32 cellular contexts compared by ENCODE assay signal in the genomic region with DNA sequence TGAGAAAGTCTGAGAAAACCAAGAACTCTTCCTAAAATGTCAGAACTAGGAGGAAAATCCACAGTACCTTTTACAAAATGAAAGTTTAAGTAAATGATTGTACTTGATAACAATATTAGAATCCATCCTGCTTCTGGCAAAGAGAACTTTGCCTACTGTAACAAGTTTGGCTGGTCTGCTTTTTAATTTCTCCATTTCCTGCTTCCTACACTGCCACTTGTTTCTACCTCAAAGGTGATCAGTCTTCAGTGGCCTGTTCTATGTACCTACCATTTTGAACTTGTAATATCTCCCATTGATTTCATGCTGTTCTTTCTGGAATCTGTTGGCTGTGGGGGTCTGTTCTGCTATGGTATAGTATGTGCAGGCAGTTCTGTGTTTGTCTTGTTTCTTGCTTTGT.
"Had no signal": no experiment of that assay in that cellular context is flagged by ENCODE, and none has a peak within 500 bp of the region (broad histone marks: within the 10 kb centered on the region; RNA-seq: fewer than 3 reads in every experiment).

No MANE protein-coding gene starts in this region.

- ATAC-seq: heart right ventricle; left lung; lower lobe of right lung; sciatic nerve; stimulated activated effector memory CD8-positive, alpha-beta T cell treated with anti-CD3 and anti-CD28 coated beads, Interleukin-12 subunit alpha, Interleukin-12 subunit beta, amount 100 ng/mL, for 72 hours had no signal

- DNase-seq: activated CD4-positive, alpha-beta memory T cell treated with anti-CD3 and anti-CD28 coated beads, Interleukin-2, amount 10 ng/mL, durations not matched to agents 7 days and 5 days; activated CD4-positive, alpha-beta T cell treated with anti-CD3 and anti-CD28 coated beads for 1 hour; activated CD4-positive, alpha-beta T cell treated with anti-CD3 and anti-CD28 coated beads, Interleukin-2, amount 10 ng/mL, durations not matched to agents 7 days and 5 days; activated CD8-positive, alpha-beta memory T cell treated with anti-CD3 and anti-CD28 coated beads, Interleukin-2, amount 50 U/mL, for 48 hours; activated gamma-delta T cell treated with Interleukin-2 at 50 U/mL for 16 hours; activated naive CD4-positive, alpha-beta T cell treated with anti-CD3 and anti-CD28 coated beads, Interleukin-2, amount 50 U/mL, for 16 hours; activated T-cell treated with anti-CD3 and anti-CD28 coated beads, Interleukin-2, amount 50 U/mL, for 24 hours; amniotic stem cell; brain microvascular endothelial cell; caudate nucleus; dermis blood vessel endothelial cell; effector CD4-positive, alpha-beta T cell; esophagus squamous epithelium; foreskin melanocyte; heart right ventricle; kidney glomerular epithelial cell; left lung; lower lobe of right lung; mesendoderm; pancreas; retina; stimulated activated CD4-positive, alpha-beta T cell treated with anti-CD3 and anti-CD28 coated beads, Interleukin-4, amount 100 ng/mL, for 24 hours; T-helper 2 cell; trophoblast cell had no signal

- H3K36me3 ChIP-seq: brain microvascular endothelial cell, esophagus squamous epithelium, heart right ventricle, left lung, lower lobe of right lung, pancreas, prostate gland, thoracic aorta, vagina had no signal

- H3K27ac ChIP-seq: brain microvascular endothelial cell, esophagus squamous epithelium, heart right ventricle, left lung, lower lobe of right lung, pancreas, prostate gland, skin epidermis, thoracic aorta, vagina had no signal

- H3K4me3 ChIP-seq: esophagus squamous epithelium, heart right ventricle, left lung, lower lobe of right lung, pancreas, prostate gland, skin epidermis, thoracic aorta, vagina had no signal

- H3K4me3 Mint-ChIP-seq: activated CD4-positive, alpha-beta memory T cell treated with anti-CD3 and anti-CD28 coated beads, Interleukin-2, amount 10 ng/mL, durations not matched to agents 7 days and 5 days; activated CD4-positive, alpha-beta T cell treated with anti-CD3 and anti-CD28 coated beads, Interleukin-2, amount 10 ng/mL, durations not matched to agents 7 days and 5 days; activated T-cell treated with anti-CD3 and anti-CD28 coated beads, Interleukin-2, amount 50 U/mL, for 24 hours; nephron; stimulated activated effector memory CD8-positive, alpha-beta T cell treated with anti-CD3 and anti-CD28 coated beads, Interleukin-12 subunit alpha, Interleukin-12 subunit beta, amount 100 ng/mL, for 72 hours; stimulated activated naive CD8-positive, alpha-beta T cell treated with anti-CD3 and anti-CD28 coated beads, Interleukin-15, Interleukin-2, amounts not matched to agents 100 ng/mL and 50 ng/mL, for 24 hours had no signal

- H3K36me3 Mint-ChIP-seq: stimulated activated effector memory CD8-positive, alpha-beta T cell treated with anti-CD3 and anti-CD28 coated beads, Interleukin-12 subunit alpha, Interleukin-12 subunit beta, amount 100 ng/mL, for 72 hours had no signal

- H3K27me3 ChIP-seq: brain microvascular endothelial cell, esophagus squamous epithelium, left lung, pancreas, vagina had no signal

- H3K27ac Mint-ChIP-seq: activated CD4-positive, alpha-beta memory T cell treated with anti-CD3 and anti-CD28 coated beads, Interleukin-2, amount 10 ng/mL, durations not matched to agents 7 days and 5 days; activated CD4-positive, alpha-beta T cell treated with anti-CD3 and anti-CD28 coated beads, Interleukin-2, amount 10 ng/mL, durations not matched to agents 7 days and 5 days; activated T-cell treated with anti-CD3 and anti-CD28 coated beads, Interleukin-2, amount 50 U/mL, for 24 hours; nephron; stimulated activated effector memory CD8-positive, alpha-beta T cell treated with anti-CD3 and anti-CD28 coated beads, Interleukin-12 subunit alpha, Interleukin-12 subunit beta, amount 100 ng/mL, for 72 hours; stimulated activated naive CD8-positive, alpha-beta T cell treated with anti-CD3 and anti-CD28 coated beads, Interleukin-15, Interleukin-2, amounts not matched to agents 100 ng/mL and 50 ng/mL, for 24 hours had no signal

- H3K9me3 Mint-ChIP-seq: activated T-cell treated with anti-CD3 and anti-CD28 coated beads, Interleukin-2, amount 50 U/mL, for 24 hours; stimulated activated effector memory CD8-positive, alpha-beta T cell treated with anti-CD3 and anti-CD28 coated beads, Interleukin-12 subunit alpha, Interleukin-12 subunit beta, amount 100 ng/mL, for 72 hours had no signal

- H3K9me3 ChIP-seq: esophagus squamous epithelium, left lung, lower lobe of right lung, pancreas, prostate gland, thoracic aorta, vagina had no signal

- H3K4me1 ChIP-seq: esophagus squamous epithelium, left lung, lower lobe of right lung, pancreas, prostate gland, vagina had no signal

- H3K4me1 Mint-ChIP-seq: activated CD4-positive, alpha-beta memory T cell treated with anti-CD3 and anti-CD28 coated beads, Interleukin-2, amount 10 ng/mL, durations not matched to agents 7 days and 5 days; nephron; stimulated activated effector memory CD8-positive, alpha-beta T cell treated with anti-CD3 and anti-CD28 coated beads, Interleukin-12 subunit alpha, Interleukin-12 subunit beta, amount 100 ng/mL, for 72 hours had no signal
